17 cellular contexts compared by ENCODE assay signal in the genomic region with DNA sequence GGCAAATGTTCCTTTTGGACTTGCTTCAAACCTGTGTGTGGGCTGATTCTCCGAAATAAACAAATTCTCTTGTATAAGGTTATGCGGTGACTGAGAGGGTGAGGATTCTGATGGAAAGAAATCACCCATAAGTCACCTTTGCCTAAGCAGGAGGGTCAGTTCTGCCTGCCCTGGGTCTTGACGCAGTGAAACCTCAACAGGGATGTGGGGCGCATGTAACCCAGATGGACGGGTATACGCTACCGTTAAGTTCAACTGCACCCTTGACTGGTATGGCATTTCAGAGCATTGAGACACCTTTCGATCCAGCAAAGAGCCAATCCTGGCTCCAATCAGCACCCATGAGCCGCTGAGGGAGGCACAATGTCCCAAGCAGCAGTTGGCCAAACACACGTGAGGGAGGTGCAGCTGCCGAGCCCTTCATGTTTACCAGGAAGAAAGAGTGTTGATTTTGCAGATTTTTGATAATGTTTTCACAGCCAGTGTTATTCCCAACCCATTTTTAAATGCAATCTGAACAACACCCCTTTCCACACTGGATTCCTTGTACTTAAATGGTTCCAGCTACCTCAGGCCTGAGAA. TPM values are rescaled to one million over a fixed set of nuclear protein-coding genes. Genes with fewer than 3 reads are reported as not detected.
DNase-seq lines count a peak whose midpoint lies in the region; ATAC-seq and TF ChIP-seq lines count a peak whose summit lies in the region.
"Had no signal": no experiment of that assay in that cellular context is flagged by ENCODE, and none has a peak within 500 bp of the region (broad histone marks: within the 10 kb centered on the region; RNA-seq: fewer than 3 reads in every experiment).

No MANE protein-coding gene starts in this region.

- no peak overlapping the region for H3K4me3 ChIP-seq in gastrocnemius medialis
- H3K4me3 ChIP-seq: GM23338 had no signal

- no peaks in the 10 kb centered on the region for H3K9me3 ChIP-seq in gastrocnemius medialis

- TF ChIP-seq CTCF in brain (conservative IDR thresholded peaks at IDR 0.05) (no peak), gastrocnemius medialis (IDR thresholded peaks at IDR 0.05 in 4 of 5, conservative IDR thresholded peaks at IDR 0.05 in 1 of 5) (no peak), osteocyte (IDR thresholded peaks at IDR 0.05) (no peak)

- in situ Hi-C loops in gastrocnemius medialis (cut with MboI; ENCODE audit: low sequenced_read_pairs in 4 of 4), result no loop called here

- intact Hi-C loops in gastrocnemius medialis (cut with DNase I; ENCODE audit: low total_unique reads), result no loop called here

- H3K9me3 Mint-ChIP-seq in brain, result no peaks in the 10 kb centered on the region
- no peaks in the 10 kb centered on the region for H3K9me3 Mint-ChIP-seq in osteocyte (ENCODE audit: unreplicated experiment)
- H3K9me3 Mint-ChIP-seq: activated B cell treated with CpG ODN at 0.5 μM for 24 hours; GM23338; naive thymus-derived CD4-positive, alpha-beta T cell; stimulated activated naive B cell treated with anti-CD40 and anti-IgM and Interleukin-4, amounts not matched to agents 10 μg/mL and 1 μg/mL and 100 μg/mL, for 72 hours had no signal

- no peaks in the 10 kb centered on the region for H3K27me3 ChIP-seq in gastrocnemius medialis

- TF ChIP-seq POLR2A in gastrocnemius medialis (IDR thresholded peaks at IDR 0.05), result no peak

- ATAC-seq in left lobe of liver (peak; percentile 73), gastrocnemius medialis (peak; percentile 58 to 66), HG03196 (IDR thresholded peaks at IDR 0.05; ENCODE audit: unreplicated experiment) (no peak), GM21367 (IDR thresholded peaks at IDR 0.05; ENCODE audit: unreplicated experiment) (no peak)
- ATAC-seq: GM23338; naive thymus-derived CD4-positive, alpha-beta T cell; stimulated activated naive B cell treated with anti-CD40 and anti-IgM and Interleukin-4, amounts not matched to agents 10 μg/mL and 1 μg/mL and 100 μg/mL, for 72 hours had no signal

- no peaks in the 10 kb centered on the region for H3K36me3 ChIP-seq in gastrocnemius medialis

- no peaks in the 10 kb centered on the region for H3K27me3 Mint-ChIP-seq in brain
- peaks cover 4% of the 10 kb centered on the region for H3K27me3 Mint-ChIP-seq in osteocyte (ENCODE audit: unreplicated experiment)

- H3K27ac Mint-ChIP-seq in brain, result peak overlapping the region in 4 of 5 experiments; percentile 64 to 96 (median 89)
- H3K27ac Mint-ChIP-seq in osteocyte (ENCODE audit: unreplicated experiment), result no peak overlapping the region
- H3K27ac Mint-ChIP-seq: activated B cell treated with CpG ODN at 0.5 μM for 24 hours; GM23338; naive thymus-derived CD4-positive, alpha-beta T cell had no signal

- peak overlapping the region in 1 of 5 experiments; percentile 69 for H3K4me3 Mint-ChIP-seq in brain
- H3K4me3 Mint-ChIP-seq in osteocyte (ENCODE audit: unreplicated experiment), result no peak overlapping the region
- H3K4me3 Mint-ChIP-seq: activated B cell treated with CpG ODN at 0.5 μM for 24 hours; GM23338; naive thymus-derived CD4-positive, alpha-beta T cell; stimulated activated naive B cell treated with anti-CD40 and anti-IgM and Interleukin-4, amounts not matched to agents 10 μg/mL and 1 μg/mL and 100 μg/mL, for 72 hours had no signal

- H3K27ac ChIP-seq in gastrocnemius medialis, result peak overlapping the region; percentile 72 to 92 (median 80)

- peaks cover 73 to 83% of the 10 kb centered on the region in 2 donors for H3K4me1 ChIP-seq in gastrocnemius medialis

- DNase-seq in DMS53 treated with DMSO at 0.1 percent for 48 hours (lab: John Stamatoyannopoulos, UW; ENCODE audit: unreplicated experiment) (peak; percentile 32), left lobe of liver (ENCODE audit: low spot score) (peak; percentile 83), gastrocnemius medialis (peak; percentile 61 to 69), osteocyte (ENCODE audit: extremely low spot score, unreplicated experiment) (no peak)
- DNase-seq in activated CD8-positive, alpha-beta memory T cell treated with anti-CD3 and anti-CD28 coated beads, Interleukin-2, amount 50 U/mL, for 4 hours, result no peak
- DNase-seq: activated B cell treated with CpG ODN at 0.5 μM for 24 hours; activated gamma-delta T cell; effector memory CD4-positive, alpha-beta T cell; foreskin melanocyte; naive thymus-derived CD4-positive, alpha-beta T cell; NCI-H1417 treated with DMSO at 0.1 percent for 48 hours; PC-3; stimulated activated naive B cell treated with anti-CD40 and anti-IgM and Interleukin-4, amounts not matched to agents 10 μg/mL and 1 μg/mL and 100 μg/mL, for 72 hours had no signal

- H3K36me3 Mint-ChIP-seq in brain, result no peaks in the 10 kb centered on the region
- H3K36me3 Mint-ChIP-seq in osteocyte (ENCODE audit: unreplicated experiment), result no peaks in the 10 kb centered on the region
- H3K36me3 Mint-ChIP-seq: naive thymus-derived CD4-positive, alpha-beta T cell; stimulated activated naive B cell treated with anti-CD40 and anti-IgM and Interleukin-4, amounts not matched to agents 10 μg/mL and 1 μg/mL and 100 μg/mL, for 72 hours had no signal

- H3K4me1 Mint-ChIP-seq in brain (peaks cover 65% of the 10 kb centered on the region), osteocyte (ENCODE audit: unreplicated experiment) (no peaks in the 10 kb centered on the region)
- H3K4me1 Mint-ChIP-seq: activated B cell treated with CpG ODN at 0.5 μM for 24 hours had no signal

RNA-seq across cellular contexts. Expression of gene SORBS1, which starts 48.1 kb away (rescaled TPM):
- polyA plus RNA-seq in brain (ENCODE audit: insufficient read depth, low read depth, low replicate concordance), result 21.1 TPM
- 57.9 TPM for total RNA-seq in left lobe of liver
- 100 to 1,000 TPM; 146 to 331 (median 186) TPM for total RNA-seq in gastrocnemius medialis
- total RNA-seq in osteocyte, result 1.7 TPM in 2 replicates

Comparison
In these comparisons a context has a peak if more than half of its experiments do, and no peak if none do; other contexts are left out.
1. DNase-seq: peak in DMS53 treated with DMSO at 0.1 percent for 48 hours (single experiment), left lobe of liver (single experiment) and gastrocnemius medialis (2 of 2); none in activated CD8-positive, alpha-beta memory T cell treated with anti-CD3 and anti-CD28 coated beads, Interleukin-2, amount 50 U/mL, for 4 hours (single experiment) and osteocyte (single experiment).
2. ATAC-seq: peak in left lobe of liver (single experiment) and gastrocnemius medialis (2 of 2); none in HG03196 (single experiment) and GM21367 (single experiment).
3. RNA of gene SORBS1, which starts 48.1 kb away (total RNA-seq): 146 to 331 TPM in gastrocnemius medialis and 57.9 TPM in left lobe of liver (single experiment); 1.7 TPM in osteocyte; every median in the first group is over 10 times any median in the second.